Comparison of ENCODE assay signal across 8 cellular contexts in the genomic region with DNA sequence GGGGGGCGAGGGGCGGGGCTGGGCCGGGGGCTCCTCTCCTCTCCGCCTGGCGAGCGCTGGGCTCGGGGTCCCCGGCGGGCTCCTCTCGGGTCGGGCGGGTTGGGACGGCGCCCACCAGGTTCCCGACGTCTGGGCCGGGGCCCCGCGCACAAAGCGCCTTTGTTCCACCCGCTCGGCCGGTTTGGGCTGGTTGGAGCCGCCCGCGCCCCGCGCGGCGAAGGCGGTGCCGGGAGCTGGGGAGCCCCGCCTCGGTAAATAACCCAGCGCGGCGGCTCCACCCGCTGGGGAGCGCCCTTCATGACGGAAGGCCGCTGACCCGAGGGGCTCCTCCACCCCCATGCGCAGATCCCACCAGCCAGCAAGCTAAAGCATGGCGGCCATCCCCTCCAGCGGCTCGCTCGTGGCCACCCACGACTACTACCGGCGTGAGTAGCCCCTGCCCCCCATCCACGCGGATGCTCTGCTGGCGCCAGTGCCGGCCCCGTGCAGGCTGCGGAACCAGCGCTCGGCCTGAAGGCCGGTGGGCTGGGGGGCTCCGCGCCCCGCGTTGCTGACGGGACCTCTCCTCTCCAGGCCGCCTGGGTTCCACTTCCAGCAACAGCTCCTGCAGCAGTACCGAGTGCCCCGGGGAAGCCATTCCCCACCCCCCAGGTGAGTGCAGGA. TPM values are rescaled to one million over a fixed set of nuclear protein-coding genes. Genes with fewer than 3 reads are reported as not detected.
A peak's percentile ranks its signal among the peaks of the same experiment; 100 is the strongest.
DNase-seq lines count a peak whose midpoint lies in the region; FAIRE-seq and TF ChIP-seq lines count a peak whose summit lies in the region.

No MANE protein-coding gene starts in this region.

- H3K27ac ChIP-seq in dorsolateral prefrontal cortex (peak overlapping the region; percentile 57 to 100 (median 96)), liver (ENCODE audit: low read depth in 1 of 2, low read length in 2 of 2) (peak overlapping the region in 1 of 2 donors; percentile 78)

- DNase-seq in GM12891 (ENCODE audit: insufficient read length, low spot score) (no peak), HFFc6 (peak; percentile 53), NCI-H1105 (lab: John Stamatoyannopoulos, UW) (peak; percentile 40), dorsolateral prefrontal cortex (peak; percentile 47 to 86 (median 72)), cerebellar nuclear complex (lab: John Stamatoyannopoulos, UW) (no peak)
- peak; percentile 93 for DNase-seq in activated CD4-positive, alpha-beta T cell treated with anti-CD3 and anti-CD28 coated beads, Interleukin-2, amount 10 ng/mL, durations not matched to agents 24 days and 14 days
- DNase-seq in stimulated activated CD4-positive, alpha-beta T cell treated with anti-CD3 and anti-CD28 coated beads, Interleukin-4, amount 100 ng/mL, for 1 hour = peak; percentile 73

- H3K4me3 ChIP-seq in dorsolateral prefrontal cortex (peak overlapping the region; percentile 58 to 98 (median 88)), liver (ENCODE audit: low read depth in 1 of 3, low read length in 3 of 3) (peak overlapping the region; percentile 48 to 92 (median 63))

- TF ChIP-seq POLR2A in GM12891 (IDR thresholded peaks at IDR 0.05; ENCODE audit: low read depth, low read length) = no peak

- 11% methylated on average over 67 of the region's 67 CpGs for WGBS in liver

- no peaks in the 10 kb centered on the region for H3K9me3 Mint-ChIP-seq in HFFc6
- H3K9me3 Mint-ChIP-seq in activated CD4-positive, alpha-beta T cell treated with anti-CD3 and anti-CD28 coated beads, Interleukin-2, amount 10 ng/mL, durations not matched to agents 24 days and 14 days = peaks cover 3% of the 10 kb centered on the region

- no peaks in the 10 kb centered on the region for H3K9me3 ChIP-seq in liver (ENCODE audit: control insufficient read depth in 4 of 4, low read length in 3 of 4)

- H3K4me3 Mint-ChIP-seq in HFFc6 = peak overlapping the region; percentile 93
- peak overlapping the region; percentile 83 for H3K4me3 Mint-ChIP-seq in activated CD4-positive, alpha-beta T cell treated with anti-CD3 and anti-CD28 coated beads, Interleukin-2, amount 10 ng/mL, durations not matched to agents 24 days and 14 days

- TF ChIP-seq CTCF in HFFc6 (IDR thresholded peaks at IDR 0.05) (peak; percentile 26; the same call in 1 of the 2 replicates), dorsolateral prefrontal cortex (IDR thresholded peaks at IDR 0.05 in 54 of 56, conservative IDR thresholded peaks at IDR 0.05 in 2 of 56; ENCODE audit: low read depth in 1 of 56, partially characterized antibody in 56 of 56) (peak in 28 of 56 donors; percentile 8 to 46 (median 30)), liver (IDR thresholded peaks at IDR 0.05; ENCODE audit: low read depth, low read length, missing input control) (no peak)

- H3K36me3 ChIP-seq in liver (ENCODE audit: control insufficient read depth in 4 of 4, insufficient read depth in 3 of 4, low read depth in 1 of 4, low read length in 3 of 4) = no peaks in the 10 kb centered on the region

- H3K27me3 ChIP-seq in dorsolateral prefrontal cortex (no peaks in the 10 kb centered on the region), liver (ENCODE audit: control insufficient read depth in 4 of 4, insufficient read depth in 4 of 4, low read length in 3 of 4) (no peaks in the 10 kb centered on the region)

- intact Hi-C loops in activated CD4-positive, alpha-beta T cell treated with anti-CD3 and anti-CD28 coated beads, Interleukin-2, amount 10 ng/mL, durations not matched to agents 24 days and 14 days (cut with micrococcal nuclease) = loop anchor here (1.0 to 5.0 kb wide), 5 partner anchors 16 to 556 kb away; partner anchors contain the start of genes PTK6 and RGS19
- intact Hi-C loops in dorsolateral prefrontal cortex (cut with DNase I) = loop anchor here in 1 of 2 donors (10.0 kb wide), 1 partner anchor 224 kb away; no protein-coding TSS in a partner anchor

- peak overlapping the region in 1 of 2 donors; percentile 16 for H3K9ac ChIP-seq in liver (ENCODE audit: low read depth in 1 of 2, low read length in 2 of 2)

- peaks cover 5% of the 10 kb centered on the region; the same call in 1 of the 2 replicates for H3K36me3 Mint-ChIP-seq in HFFc6 (ENCODE audit: low read depth)
- H3K36me3 Mint-ChIP-seq in activated CD4-positive, alpha-beta T cell treated with anti-CD3 and anti-CD28 coated beads, Interleukin-2, amount 10 ng/mL, durations not matched to agents 24 days and 14 days (ENCODE audit: low read depth) = peaks cover 21% of the 10 kb centered on the region

- no peaks in the 10 kb centered on the region for H3K4me1 Mint-ChIP-seq in HFFc6 (ENCODE audit: low read depth)
- peaks cover 12% of the 10 kb centered on the region for H3K4me1 Mint-ChIP-seq in activated CD4-positive, alpha-beta T cell treated with anti-CD3 and anti-CD28 coated beads, Interleukin-2, amount 10 ng/mL, durations not matched to agents 24 days and 14 days

- peak overlapping the region; percentile 76 for H3K27ac Mint-ChIP-seq in HFFc6
- peak overlapping the region; percentile 51 for H3K27ac Mint-ChIP-seq in activated CD4-positive, alpha-beta T cell treated with anti-CD3 and anti-CD28 coated beads, Interleukin-2, amount 10 ng/mL, durations not matched to agents 24 days and 14 days

- H3K4me1 ChIP-seq in liver (ENCODE audit: control insufficient read depth in 4 of 4, insufficient read depth in 4 of 4, low read length in 3 of 4) = peaks cover 2 to 19% (median 6%) of the 10 kb centered on the region in 4 donors

- FAIRE-seq in GM12891 (lab: Jason Lieb, UNC) = peak; percentile 70

- peaks cover 5% of the 10 kb centered on the region for H3K27me3 Mint-ChIP-seq in HFFc6 (ENCODE audit: insufficient read depth)
- peaks cover 5% of the 10 kb centered on the region for H3K27me3 Mint-ChIP-seq in activated CD4-positive, alpha-beta T cell treated with anti-CD3 and anti-CD28 coated beads, Interleukin-2, amount 10 ng/mL, durations not matched to agents 24 days and 14 days

- no peak for TF ChIP-seq RAD21 in liver (IDR thresholded peaks at IDR 0.05)

TF ChIP-seq in GM12891, 5 proteins besides CTCF, POLR2A, EP300 and RAD21:
- TF ChIP-seq POLR2AphosphoS5 (IDR thresholded peaks at IDR 0.05; ENCODE audit: low read depth, low read length) = no peak
- no peak for TF ChIP-seq POU2F2 (IDR thresholded peaks at IDR 0.05; ENCODE audit: low read depth, low read length)
- TF ChIP-seq TAF1 (IDR thresholded peaks at IDR 0.05; ENCODE audit: low read depth, low read length) = no peak
- no peak for TF ChIP-seq SPI1 (IDR thresholded peaks at IDR 0.05; ENCODE audit: low read depth, low read length)
- no peak for TF ChIP-seq PAX5 (IDR thresholded peaks at IDR 0.05; ENCODE audit: insufficient read depth, low read length, severe bottlenecking)

TF ChIP-seq in liver, 16 proteins besides CTCF, POLR2A, EP300 and RAD21:
- TF ChIP-seq HNF4A (conservative IDR thresholded peaks at IDR 0.05) = no peak
- TF ChIP-seq FOXA2 (IDR thresholded peaks at IDR 0.05) = peak; percentile 48

RNA-seq across cellular contexts. Expression of gene PPDPF, which starts 0.5 kb away (rescaled TPM):
- polyA plus RNA-seq in GM12891 (2012; ENCODE audit: low read depth, missing spikeins) = 60.0 TPM
- 100 to 1,000 TPM; 388 to 518 (median 443) TPM for total RNA-seq in HFFc6 (2021; fragmentation: NEBNext Ultra II Directional; extraction: Animal tissue kit (Norgen Biotek cat#: 25700))
- 125 and 130 TPM in 2 replicates for total RNA-seq in activated CD4-positive, alpha-beta T cell treated with anti-CD3 and anti-CD28 coated beads, Interleukin-2, amount 10 ng/mL, durations not matched to agents 24 days and 14 days
- total RNA-seq in dorsolateral prefrontal cortex = 100 to 1,000 TPM in 110 of 120 experiments, 10 to 100 TPM in 10; 80.2 to 340 (median 148) TPM
- total RNA-seq in liver = 10 to 100 TPM; 25.1 to 25.5 TPM
- polyA plus RNA-seq in liver = 100 to 1,000 TPM in 1 of 2 donors, 1 to 10 TPM in 1; 8.3 to 196 TPM

RNA-seq across cellular contexts. Expression of gene PTK6, which starts 16.1 kb away (rescaled TPM):
- polyA plus RNA-seq in GM12891 (2012; ENCODE audit: low read depth, missing spikeins) = 0.19 TPM
- total RNA-seq in HFFc6 (2021; fragmentation: NEBNext Ultra II Directional; extraction: Animal tissue kit (Norgen Biotek cat#: 25700)) = under 1 TPM in 2 of 6 experiments, not detected in 4; 0.07 TPM
- 0.19 and 0.35 TPM in 2 replicates for total RNA-seq in activated CD4-positive, alpha-beta T cell treated with anti-CD3 and anti-CD28 coated beads, Interleukin-2, amount 10 ng/mL, durations not matched to agents 24 days and 14 days
- under 1 TPM in 66 of 120 experiments, not detected in 54; 0.13 to 0.64 (median 0.24) TPM for total RNA-seq in dorsolateral prefrontal cortex
- total RNA-seq in liver = 1 to 10 TPM in 1 of 2 donors, under 1 TPM in 1; 0.05 to 1.2 TPM
- polyA plus RNA-seq in liver = under 1 TPM; 0.11 to 0.36 TPM

RNA-seq across cellular contexts. Expression of gene EEF1A2, which starts 22.2 kb away (rescaled TPM):
- polyA plus RNA-seq in GM12891 (2012; ENCODE audit: low read depth, missing spikeins) = 0.37 TPM
- total RNA-seq in HFFc6 (2021; fragmentation: NEBNext Ultra II Directional; extraction: Animal tissue kit (Norgen Biotek cat#: 25700)) = 1 to 10 TPM; 1.1 to 7.2 (median 1.7) TPM
- 0.28 and 0.66 TPM in 2 replicates for total RNA-seq in activated CD4-positive, alpha-beta T cell treated with anti-CD3 and anti-CD28 coated beads, Interleukin-2, amount 10 ng/mL, durations not matched to agents 24 days and 14 days
- total RNA-seq in dorsolateral prefrontal cortex (100 to 1,000 TPM; 166 to 904 (median 657) TPM), liver (under 1 TPM in 1 of 2 donors, not detected in 1; 0.05 TPM)
- under 1 TPM in 1 of 2 donors, not detected in 1; 0.12 TPM for polyA plus RNA-seq in liver

RNA-seq across cellular contexts. Expression of gene SRMS, which starts 26.5 kb away (rescaled TPM):
- not detected for polyA plus RNA-seq in GM12891 (2012; ENCODE audit: low read depth, missing spikeins)
- total RNA-seq in HFFc6 (2021; fragmentation: NEBNext Ultra II Directional; extraction: Animal tissue kit (Norgen Biotek cat#: 25700)) = not detected
- total RNA-seq in activated CD4-positive, alpha-beta T cell treated with anti-CD3 and anti-CD28 coated beads, Interleukin-2, amount 10 ng/mL, durations not matched to agents 24 days and 14 days = not detected in 2 replicates
- total RNA-seq in dorsolateral prefrontal cortex (not detected), liver (not detected)
- not detected for polyA plus RNA-seq in liver

RNA-seq across cellular contexts. Expression of gene FNDC11, which starts 32.9 kb away (rescaled TPM):
- 0.72 TPM for polyA plus RNA-seq in GM12891 (2012; ENCODE audit: low read depth, missing spikeins)
- not detected for total RNA-seq in HFFc6 (2021; fragmentation: NEBNext Ultra II Directional; extraction: Animal tissue kit (Norgen Biotek cat#: 25700))
- 0.12 and 0.16 TPM in 2 replicates for total RNA-seq in activated CD4-positive, alpha-beta T cell treated with anti-CD3 and anti-CD28 coated beads, Interleukin-2, amount 10 ng/mL, durations not matched to agents 24 days and 14 days
- total RNA-seq in dorsolateral prefrontal cortex = 1 to 10 TPM in 3 of 120 experiments, under 1 TPM in 50, not detected in 67; 0.13 to 2.1 (median 0.39) TPM
- total RNA-seq in liver = under 1 TPM in 1 of 2 donors, not detected in 1; under 0.01 TPM
- under 1 TPM in 1 of 2 donors, not detected in 1; 0.01 TPM for polyA plus RNA-seq in liver

Comparison
In these comparisons a context has a peak if more than half of its experiments do, and no peak if none do; other contexts are left out.
1. DNase-seq: peak in HFFc6 (single experiment), NCI-H1105 (single experiment), activated CD4-positive, alpha-beta T cell treated with anti-CD3 and anti-CD28 coated beads, Interleukin-2, amount 10 ng/mL, durations not matched to agents 24 days and 14 days (single experiment), dorsolateral prefrontal cortex (10 of 10) and stimulated activated CD4-positive, alpha-beta T cell treated with anti-CD3 and anti-CD28 coated beads, Interleukin-4, amount 100 ng/mL, for 1 hour (single experiment); none in GM12891 (single experiment) and cerebellar nuclear complex (0 of 2).
2. RNA of gene EEF1A2, which starts 22.2 kb away (total RNA-seq): 166 to 904 TPM in dorsolateral prefrontal cortex; 1.1 to 7.2 TPM in HFFc6, 0.28 to 0.66 TPM in activated CD4-positive, alpha-beta T cell treated with anti-CD3 and anti-CD28 coated beads, Interleukin-2, amount 10 ng/mL, durations not matched to agents 24 days and 14 days and 0.05 TPM in liver; every median in the first group is over 10 times any median in the second.